27 cellular contexts compared by ENCODE assay signal in genomic region chr21:28277324-28277723, GRCh38.
"Had no signal": no experiment of that assay in that cellular context is flagged by ENCODE, and none has a peak within 500 bp of the region (broad histone marks: within the 10 kb centered on the region; RNA-seq: fewer than 3 reads in every experiment).

No MANE protein-coding gene starts in this region.

- H3K36me3 ChIP-seq: stomach, suprapubic skin, thoracic aorta, thyroid gland, tibial artery, tibial nerve, transverse colon, upper lobe of left lung, upper lobe of right lung, uterus, vagina had no signal

- ATAC-seq: stimulated activated effector memory CD8-positive, alpha-beta T cell treated with anti-CD3 and anti-CD28 coated beads, Interleukin-12 subunit alpha, Interleukin-12 subunit beta, amount 100 ng/mL, for 72 hours; stimulated activated memory B cell treated with anti-CD40 and anti-IgM and Interleukin-4, amounts not matched to agents 10 μg/mL and 1 μg/mL and 100 μg/mL, for 72 hours; stimulated activated naive B cell treated with anti-CD40 and anti-IgM and Interleukin-4, amounts not matched to agents 10 μg/mL and 1 μg/mL and 100 μg/mL, for 72 hours; stimulated activated naive CD8-positive, alpha-beta T cell treated with anti-CD3 and anti-CD28 coated beads, Interleukin-15, amount 100 ng/mL, for 72 hours; stimulated activated naive CD8-positive, alpha-beta T cell treated with anti-CD3 and anti-CD28 coated beads, Interleukin-15, Interleukin-2, amounts not matched to agents 100 U/mL and 50 U/mL, for 24 hours; upper lobe of right lung had no signal

- H3K9me3 ChIP-seq: stomach, suprapubic skin, testis, thoracic aorta, thyroid gland, tibial nerve, transverse colon, upper lobe of left lung, upper lobe of right lung, uterus, vagina had no signal

- H3K4me1 ChIP-seq: suprapubic skin, testis, thyroid gland, transverse colon, upper lobe of left lung, upper lobe of right lung, uterus, vagina had no signal

- H3K4me3 ChIP-seq: stomach, suprapubic skin, testis, thoracic aorta, thyroid gland, tibial artery, tibial nerve, transverse colon, upper lobe of left lung, upper lobe of right lung, uterus, vagina had no signal

- H3K27me3 ChIP-seq: stomach, suprapubic skin, testis, thyroid gland, tibial artery, tibial nerve, transverse colon, upper lobe of left lung, upper lobe of right lung, uterus, vagina had no signal

- FAIRE-seq: urothelium cell line had no signal

- DNase-seq: stimulated activated CD4-positive, alpha-beta T cell treated with anti-CD3 and anti-CD28 coated beads, Interleukin-2, amount 100 ng/mL, for 48 hours; stimulated activated CD4-positive, alpha-beta T cell treated with anti-CD3 and anti-CD28 coated beads, Interleukin-4, amount 100 ng/mL, for 1 hour; stimulated activated CD4-positive, alpha-beta T cell treated with anti-CD3 and anti-CD28 coated beads, Interleukin-4, amount 100 ng/mL, for 24 hours; stimulated activated CD4-positive, alpha-beta T cell treated with anti-CD3 and anti-CD28 coated beads, Interleukin-4, amount 100 ng/mL, for 4 hours; stimulated activated CD8-positive, alpha-beta memory T cell treated with anti-CD3 and anti-CD28 coated beads, Interleukin-4, amount 100 ng/mL, for 48 hours; stimulated activated naive B cell treated with anti-CD40 and anti-IgM and Interleukin-4, amounts not matched to agents 10 μg/mL and 1 μg/mL and 100 μg/mL, for 72 hours; stimulated activated naive CD4-positive, alpha-beta T cell; stimulated activated naive CD4-positive, alpha-beta T cell treated with Interleukin-2 at 50 U/mL for 16 hours; stimulated activated naive CD8-positive, alpha-beta T cell treated with anti-CD3 and anti-CD28 coated beads, Interleukin-15, amount 100 ng/mL, for 72 hours; stimulated activated naive CD8-positive, alpha-beta T cell treated with anti-CD3 and anti-CD28 coated beads, Interleukin-15, Interleukin-2, amounts not matched to agents 100 U/mL and 50 U/mL, for 24 hours; stomach; substantia nigra; testis; thyroid gland; tibial artery; transverse colon; trophoblast cell; upper lobe of left lung; upper lobe of right lung; uterus had no signal

- H3K27ac ChIP-seq: stomach, suprapubic skin, testis, thoracic aorta, thyroid gland, tibial artery, tibial nerve, transverse colon, upper lobe of left lung, upper lobe of right lung, uterus, vagina had no signal
